In the genomic region with DNA sequence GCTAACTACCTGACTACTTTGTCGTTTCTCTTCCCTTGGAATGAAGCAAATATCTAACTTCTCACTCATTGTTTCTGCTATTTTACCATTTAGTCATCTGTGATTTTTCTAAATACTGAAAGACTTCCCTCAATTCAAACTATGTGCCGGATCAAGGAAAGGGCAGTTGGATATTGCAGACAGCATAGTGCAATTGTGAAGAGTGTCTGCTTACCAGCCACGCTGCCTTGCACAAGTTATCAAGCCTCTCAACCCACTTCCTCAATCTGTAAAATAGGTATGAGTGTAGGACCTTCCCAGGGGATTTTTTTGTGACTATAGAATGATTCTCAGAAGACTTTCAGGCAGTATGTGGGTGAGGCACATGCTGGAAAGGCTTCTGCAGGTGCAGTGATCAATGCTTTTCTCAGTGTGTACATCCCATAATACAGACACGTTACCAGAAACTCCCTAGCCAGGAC, we compare ENCODE assay signal across 8 cellular contexts. TPM values are rescaled to one million over a fixed set of nuclear protein-coding genes. Genes with fewer than 3 reads are reported as not detected.
DNase-seq lines count a peak whose midpoint lies in the region; ATAC-seq lines count a peak whose summit lies in the region.

No MANE protein-coding gene starts in this region.

- peak; percentile 71 for DNase-seq in EL
- DNase-seq in fibroblast of gingiva (ENCODE audit: low read depth), result peak; percentile 74
- DNase-seq in effector CD4-positive, alpha-beta T cell, result no peak
- DNase-seq in activated gamma-delta T cell (lab: John Stamatoyannopoulos, UW), result no peak
- no peak for DNase-seq in cerebellar nuclear complex (lab: John Stamatoyannopoulos, UW)
- DNase-seq in ureter (ENCODE audit: low spot score), result no peak

- ATAC-seq in GM19467 (IDR thresholded peaks at IDR 0.05; ENCODE audit: unreplicated experiment) (peak; percentile 48), HG03460 (IDR thresholded peaks at IDR 0.05; ENCODE audit: unreplicated experiment) (peak; percentile 53)

RNA-seq across cellular contexts. Expression of a gene that starts 54.3 kb away (rescaled TPM):
- 144 TPM for total RNA-seq in ureter

Comparison
In these comparisons a context has a peak if more than half of its experiments do, and no peak if none do; other contexts are left out.
1. DNase-seq: peak in EL (single experiment) and fibroblast of gingiva (single experiment); none in effector CD4-positive, alpha-beta T cell (single experiment), activated gamma-delta T cell (single experiment), cerebellar nuclear complex (0 of 2) and ureter (single experiment).